In genomic region chr1:22279735-22280134, GRCh38 we compare ENCODE assay signal across 9 cellular contexts.
"Had no signal": no experiment of that assay in that cellular context is flagged by ENCODE, and none has a peak within 500 bp of the region (broad histone marks: within the 10 kb centered on the region; RNA-seq: fewer than 3 reads in every experiment).

No MANE protein-coding gene starts in this region.

- H3K4me3 ChIP-seq: GM23338 had no signal

- FAIRE-seq: H1, H54 had no signal

- DNase-seq: H9, HCEC 1CT, IMR-90, KBM-7 had no signal

- H3K9ac ChIP-seq: KMS-11 had no signal

- ATAC-seq: GM23338 had no signal

- H3K27ac Mint-ChIP-seq: GM23338, H9 had no signal

- H3K4me3 Mint-ChIP-seq: GM23338, H9 had no signal

- H3K27ac ChIP-seq: HL-60, KMS-11 had no signal

- H3K4me2 ChIP-seq: GM23338, KMS-11 had no signal

- H2AFZ ChIP-seq: GM23338 had no signal
